Comparison of ENCODE assay signal across 17 cellular contexts in genomic region chr2:75074228-75074627, GRCh38.
DNase-seq lines count a peak whose midpoint lies in the region; ATAC-seq and TF ChIP-seq lines count a peak whose summit lies in the region.
"Had no signal": no experiment of that assay in that cellular context is flagged by ENCODE, and none has a peak within 500 bp of the region (broad histone marks: within the 10 kb centered on the region; RNA-seq: fewer than 3 reads in every experiment).

No MANE protein-coding gene starts in this region.

- peak overlapping the region; percentile 2 for H3K4me2 ChIP-seq in neural progenitor cell
- H3K4me2 ChIP-seq: BLaER1 treated with 17β-estradiol and CSF1 and Interleukin-3, amounts not matched to agents 10 nM and 100 nM had no signal

- H3K9me3 Mint-ChIP-seq in glutamatergic neuron (ENCODE audit: unreplicated experiment) (peaks cover 3% of the 10 kb centered on the region), neural progenitor cell (no peaks in the 10 kb centered on the region)
- H3K9me3 Mint-ChIP-seq in activated naive CD4-positive, alpha-beta T cell treated with anti-CD3 and anti-CD28 coated beads, Interleukin-2, amount 10 ng/mL, durations not matched to agents 7 days and 5 days, result no peaks in the 10 kb centered on the region
- H3K9me3 Mint-ChIP-seq: HFFc6 had no signal

- H3K27me3 Mint-ChIP-seq in glutamatergic neuron (ENCODE audit: unreplicated experiment), result peaks cover 2% of the 10 kb centered on the region
- peaks cover 8% of the 10 kb centered on the region for H3K27me3 Mint-ChIP-seq in neural progenitor cell (ENCODE audit: insufficient read depth, low read depth)
- H3K27me3 Mint-ChIP-seq in activated naive CD4-positive, alpha-beta T cell treated with anti-CD3 and anti-CD28 coated beads, Interleukin-2, amount 10 ng/mL, durations not matched to agents 7 days and 5 days, result no peaks in the 10 kb centered on the region
- H3K27me3 Mint-ChIP-seq: CD4-positive, CD25-positive, alpha-beta regulatory T cell had no signal

- peak overlapping the region; percentile 25 for H3K4me3 Mint-ChIP-seq in glutamatergic neuron (ENCODE audit: unreplicated experiment)
- H3K4me3 Mint-ChIP-seq in neural progenitor cell, result no peak overlapping the region
- no peak overlapping the region for H3K4me3 Mint-ChIP-seq in activated naive CD4-positive, alpha-beta T cell treated with anti-CD3 and anti-CD28 coated beads, Interleukin-2, amount 10 ng/mL, durations not matched to agents 7 days and 5 days
- H3K4me3 Mint-ChIP-seq: CD4-positive, CD25-positive, alpha-beta regulatory T cell; HFFc6 had no signal

- DNase-seq in NCI-H82 (lab: John Stamatoyannopoulos, UW) (peak; percentile 14), NCI-H82 treated with DMSO at 0.1 percent for 48 hours (lab: John Stamatoyannopoulos, UW; ENCODE audit: unreplicated experiment) (no peak), glutamatergic neuron (no peak), neural progenitor cell (ENCODE audit: low spot score) (no peak), breast epithelium (ENCODE audit: low spot score in 2 of 2) (no peak)
- DNase-seq in activated naive CD4-positive, alpha-beta T cell treated with anti-CD3 and anti-CD28 coated beads, Interleukin-2, amount 10 ng/mL, durations not matched to agents 7 days and 5 days, result no peak
- DNase-seq: ACHN; Calu3; CD4-positive, CD25-positive, alpha-beta regulatory T cell; DMS153; DND-41; GF-D8; HCEC 1CT; HFFc6 had no signal

- no peak for TF ChIP-seq POLR2A in breast epithelium (IDR thresholded peaks at IDR 0.05)

- no peaks in the 10 kb centered on the region for H4K20me1 ChIP-seq in neural progenitor cell (ENCODE audit: low read depth)
- H4K20me1 ChIP-seq: BLaER1 treated with 17β-estradiol and CSF1 and Interleukin-3, amounts not matched to agents 10 nM and 100 nM had no signal

- intact Hi-C loops in breast epithelium (cut with DNase I; ENCODE audit: low total_unique reads), result no loop called here

- peaks cover 39% of the 10 kb centered on the region for H3K4me1 Mint-ChIP-seq in glutamatergic neuron (ENCODE audit: low read depth, unreplicated experiment)
- H3K4me1 Mint-ChIP-seq in neural progenitor cell, result peaks cover 5% of the 10 kb centered on the region
- no peaks in the 10 kb centered on the region for H3K4me1 Mint-ChIP-seq in activated naive CD4-positive, alpha-beta T cell treated with anti-CD3 and anti-CD28 coated beads, Interleukin-2, amount 10 ng/mL, durations not matched to agents 7 days and 5 days
- H3K4me1 Mint-ChIP-seq: CD4-positive, CD25-positive, alpha-beta regulatory T cell had no signal

- H3K9ac ChIP-seq in neural progenitor cell, result no peak overlapping the region
- H3K9ac ChIP-seq: BLaER1 treated with 17β-estradiol and CSF1 and Interleukin-3, amounts not matched to agents 10 nM and 100 nM had no signal

- CTCF ChIA-PET in activated naive CD4-positive, alpha-beta T cell treated with anti-CD3 and anti-CD28 coated beads, Interleukin-2, amount 10 ng/mL, durations not matched to agents 7 days and 5 days (lab: Charles Lee), result interaction anchor here (1.1 to 4.4 kb wide), 2 partner anchors 9 to 24 kb away, joined by 3 to 24 read pairs; no protein-coding TSS in a partner anchor

- H3K27me3 ChIP-seq in neural progenitor cell (no peaks in the 10 kb centered on the region), breast epithelium (no peaks in the 10 kb centered on the region)
- H3K27me3 ChIP-seq: BLaER1 treated with 17β-estradiol and CSF1 and Interleukin-3, amounts not matched to agents 10 nM and 100 nM had no signal

- no peak overlapping the region for H3K27ac ChIP-seq in neural progenitor cell
- no peak overlapping the region for H3K27ac ChIP-seq in breast epithelium
- H3K27ac ChIP-seq: BLaER1 treated with 17β-estradiol and CSF1 and Interleukin-3, amounts not matched to agents 10 nM and 100 nM had no signal

- no peaks in the 10 kb centered on the region for H3K79me2 ChIP-seq in neural progenitor cell (ENCODE audit: low read depth)

- H3K4me1 ChIP-seq in neural progenitor cell (peaks cover 15% of the 10 kb centered on the region), breast epithelium (no peaks in the 10 kb centered on the region)
- H3K4me1 ChIP-seq: BLaER1 treated with 17β-estradiol and CSF1 and Interleukin-3, amounts not matched to agents 10 nM and 100 nM had no signal

- ATAC-seq in HG03139 (IDR thresholded peaks at IDR 0.05; ENCODE audit: unreplicated experiment), result no peak
- ATAC-seq: HepG2 had no signal

- no peaks in the 10 kb centered on the region for H3F3A ChIP-seq in neural progenitor cell (ENCODE audit: low read depth)

- H3K36me3 ChIP-seq in neural progenitor cell (no peaks in the 10 kb centered on the region), breast epithelium (no peaks in the 10 kb centered on the region)
- H3K36me3 ChIP-seq: BLaER1 treated with 17β-estradiol and CSF1 and Interleukin-3, amounts not matched to agents 10 nM and 100 nM had no signal

- H3K9me3 ChIP-seq in neural progenitor cell (ENCODE audit: low read depth) (no peaks in the 10 kb centered on the region), breast epithelium (no peaks in the 10 kb centered on the region)
- H3K9me3 ChIP-seq: BLaER1 treated with 17β-estradiol and CSF1 and Interleukin-3, amounts not matched to agents 10 nM and 100 nM had no signal

- H2AFZ ChIP-seq in neural progenitor cell (replicated peaks), result no peak overlapping the region

- TF ChIP-seq CTCF in glutamatergic neuron (IDR thresholded peaks at IDR 0.05; ENCODE audit: partially characterized antibody, unreplicated experiment) (no peak), neural progenitor cell (IDR thresholded peaks at IDR 0.05) (no peak), breast epithelium (IDR thresholded peaks at IDR 0.05) (no peak)

- H3K36me3 Mint-ChIP-seq in glutamatergic neuron (ENCODE audit: unreplicated experiment) (no peaks in the 10 kb centered on the region), neural progenitor cell (no peaks in the 10 kb centered on the region)
- no peaks in the 10 kb centered on the region for H3K36me3 Mint-ChIP-seq in activated naive CD4-positive, alpha-beta T cell treated with anti-CD3 and anti-CD28 coated beads, Interleukin-2, amount 10 ng/mL, durations not matched to agents 7 days and 5 days

- H3K27ac Mint-ChIP-seq in glutamatergic neuron (ENCODE audit: unreplicated experiment), result no peak overlapping the region
- H3K27ac Mint-ChIP-seq in neural progenitor cell, result no peak overlapping the region
- no peak overlapping the region for H3K27ac Mint-ChIP-seq in activated naive CD4-positive, alpha-beta T cell treated with anti-CD3 and anti-CD28 coated beads, Interleukin-2, amount 10 ng/mL, durations not matched to agents 7 days and 5 days
- H3K27ac Mint-ChIP-seq: HFFc6 had no signal

- H3K4me3 ChIP-seq in neural progenitor cell (no peak overlapping the region), breast epithelium (no peak overlapping the region)
- H3K4me3 ChIP-seq: BLaER1 treated with 17β-estradiol and CSF1 and Interleukin-3, amounts not matched to agents 10 nM and 100 nM had no signal
